ENCODE assay signal across 8 cellular contexts in genomic region chr3:72938471-72939265, GRCh38. TPM values are rescaled to one million over a fixed set of nuclear protein-coding genes. Genes with fewer than 3 reads are reported as not detected.
A peak's percentile ranks its signal among the peaks of the same experiment; 100 is the strongest.
DNase-seq lines count a peak whose midpoint lies in the region; ATAC-seq and TF ChIP-seq lines count a peak whose summit lies in the region.

No MANE protein-coding gene starts in this region.

- in situ Hi-C loops in astrocyte of the spinal cord (cut with HindIII; ENCODE audit: low sequenced_read_pairs) = no loop called here

- DNase-seq in DMS53 (lab: John Stamatoyannopoulos, UW) = peak; percentile 52
- peak; percentile 1 for DNase-seq in NCI-H82 treated with DMSO at 0.1 percent for 48 hours (lab: John Stamatoyannopoulos, UW; ENCODE audit: unreplicated experiment)
- peak; percentile 90 for DNase-seq in astrocyte of the spinal cord (ENCODE audit: low read depth, low spot score)
- DNase-seq in hepatic stellate cell (ENCODE audit: low spot score) = peak; percentile 76
- DNase-seq in sigmoid colon = peak; percentile 86

- no peaks in the 10 kb centered on the region for H3K27me3 ChIP-seq in sigmoid colon

- no peaks in the 10 kb centered on the region for H3K36me3 ChIP-seq in sigmoid colon

- H3K4me3 ChIP-seq in astrocyte of the spinal cord (ENCODE audit: low read depth, low read length) = no peak overlapping the region
- no peak overlapping the region for H3K4me3 ChIP-seq in sigmoid colon

- intact Hi-C loops in sigmoid colon (cut with DNase I) = loop anchor here (1.0 to 5.0 kb wide), 4 partner anchors 51 to 148 kb away; partner anchors contain the start of genes GXYLT2 and PPP4R2

- no peak for TF ChIP-seq EP300 in sigmoid colon (IDR thresholded peaks at IDR 0.05)

- ATAC-seq in GM19025 (IDR thresholded peaks at IDR 0.05; ENCODE audit: low read depth, unreplicated experiment) (peak; percentile 48), HG03342 (IDR thresholded peaks at IDR 0.05; ENCODE audit: unreplicated experiment) (peak; percentile 93), HG03045 (IDR thresholded peaks at IDR 0.05; ENCODE audit: unreplicated experiment) (no peak)

- H3K9me3 ChIP-seq in sigmoid colon = no peaks in the 10 kb centered on the region

- peaks cover 0 to 13% (median 4%) of the 10 kb centered on the region in 4 donors for H3K4me1 ChIP-seq in sigmoid colon

- no peak for TF ChIP-seq POLR2A in sigmoid colon (IDR thresholded peaks at IDR 0.05)

- 18 to 38% methylated on average over 5 of the region's 5 CpGs for WGBS in sigmoid colon, 2 donors

- peak; percentile 36 for TF ChIP-seq CTCF in astrocyte of the spinal cord (IDR thresholded peaks at IDR 0.05; ENCODE audit: low read depth, low read length)
- TF ChIP-seq CTCF in sigmoid colon (IDR thresholded peaks at IDR 0.05) = peak; percentile 60 to 88 (median 87)

- H3K27ac ChIP-seq in sigmoid colon = peak overlapping the region; percentile 21 to 52 (median 44)

RNA-seq across cellular contexts. Expression of gene GXYLT2, which starts 50.8 kb away (rescaled TPM):
- 10 to 100 TPM in 1 of 4 donors, 1 to 10 TPM in 3; 3.1 to 17.4 (median 7.3) TPM for total RNA-seq in sigmoid colon
- 10 to 100 TPM in 1 of 3 donors, 1 to 10 TPM in 2; 1.4 to 12.0 (median 1.6) TPM for polyA plus RNA-seq in sigmoid colon

RNA-seq across cellular contexts. Expression of gene PPP4R2, which starts 57.9 kb away (rescaled TPM):
- 10 to 100 TPM; 28.8 to 53.2 (median 38.3) TPM for total RNA-seq in sigmoid colon
- polyA plus RNA-seq in sigmoid colon = 10 to 100 TPM; 20.3 to 34.0 (median 21.0) TPM

Comparison
In these comparisons a context has a peak if more than half of its experiments do, and no peak if none do; other contexts are left out.
1. DNase-seq: peak in every context shown above with its lines; median percentile 90 in astrocyte of the spinal cord; 86 in sigmoid colon; 76 in hepatic stellate cell; 52 in DMS53; 1 in NCI-H82 treated with DMSO at 0.1 percent for 48 hours.